22 cellular contexts compared by ENCODE assay signal in genomic region chrX:104324871-104325585, GRCh38.
A peak's percentile ranks its signal among the peaks of the same experiment; 100 is the strongest.
DNase-seq lines count a peak whose midpoint lies in the region; ATAC-seq and TF ChIP-seq lines count a peak whose summit lies in the region.
"Had no signal": no experiment of that assay in that cellular context is flagged by ENCODE, and none has a peak within 500 bp of the region (broad histone marks: within the 10 kb centered on the region; RNA-seq: fewer than 3 reads in every experiment).

No MANE protein-coding gene starts in this region.

- dilution Hi-C loops in IMR-90 (cut with HindIII; ENCODE audit: low sequenced_read_pairs, unreplicated experiment): no loop called here
- dilution Hi-C loops in mammary epithelial cell (cut with HindIII; ENCODE audit: low sequenced_read_pairs): no loop called here

- H3K9ac ChIP-seq in IMR-90 (ENCODE audit: low read depth, low read length) (no peak overlapping the region), mammary epithelial cell (ENCODE audit: insufficient read depth, low read length) (no peak overlapping the region), mesenchymal stem cell (ENCODE audit: low read length) (no peak overlapping the region)
- H3K9ac ChIP-seq: SK-N-SH had no signal

- H2BK120ac ChIP-seq in IMR-90 (ENCODE audit: low read depth, low read length) (peak overlapping the region; percentile 79), mesenchymal stem cell (ENCODE audit: low read depth, low read length) (no peak overlapping the region)

- H4K8ac ChIP-seq in IMR-90 (ENCODE audit: low read depth in 2 of 2, low read length in 2 of 2) (peak overlapping the region; percentile 27 to 67; a peak in 1 of 4 replicates), mesenchymal stem cell (ENCODE audit: low read length) (no peak overlapping the region)

- H3K27ac ChIP-seq in IMR-90 (ENCODE audit: insufficient read depth, low read length) (no peak overlapping the region; the same call in 1 of the 2 replicates), mammary epithelial cell (ENCODE audit: insufficient read depth, low read depth, low read length) (peak overlapping the region; percentile 5), mesenchymal stem cell (ENCODE audit: low read length, poor library complexity, severe bottlenecking) (no peak overlapping the region), aorta (ENCODE audit: low read depth in 1 of 2, low read length in 2 of 2) (no peak overlapping the region)
- H3K27ac ChIP-seq: colonic mucosa, RWPE1, spleen had no signal

- H4K5ac ChIP-seq in IMR-90 (ENCODE audit: low read depth, low read length): no peak overlapping the region

- no peak overlapping the region for H2BK12ac ChIP-seq in mesenchymal stem cell (ENCODE audit: low read length in 2 of 2)

- TF ChIP-seq CTCF in IMR-90 (conservative IDR thresholded peaks at IDR 0.05; ENCODE audit: low read depth, low read length): no peak
- no peak for TF ChIP-seq CTCF in mammary epithelial cell (conservative IDR thresholded peaks at IDR 0.05 in 1 of 2, IDR thresholded peaks at IDR 0.05 in 1 of 2; ENCODE audit: extremely low read depth in 1 of 2, insufficient read depth in 1 of 2, low read depth in 1 of 2, low read length in 2 of 2)

- H4K91ac ChIP-seq in IMR-90 (ENCODE audit: insufficient read depth, low read depth, low read length): peak overlapping the region; percentile 74
- H4K91ac ChIP-seq in mesenchymal stem cell (ENCODE audit: low read length): no peak overlapping the region

- H3K36me3 ChIP-seq in IMR-90 (ENCODE audit: control insufficient read depth, insufficient read depth, low read length): no peaks in the 10 kb centered on the region
- no peaks in the 10 kb centered on the region for H3K36me3 ChIP-seq in mammary epithelial cell (ENCODE audit: insufficient read depth, low read length)
- H3K36me3 ChIP-seq in mesenchymal stem cell (ENCODE audit: control insufficient read depth in 1 of 2, insufficient read depth in 2 of 2, low read depth in 1 of 2, low read length in 2 of 2): no peaks in the 10 kb centered on the region
- H3K36me3 ChIP-seq in aorta (ENCODE audit: control insufficient read depth in 1 of 2, insufficient read depth in 2 of 2, low read length in 1 of 2): no peaks in the 10 kb centered on the region
- H3K36me3 ChIP-seq: colonic mucosa, spleen had no signal

- intact Hi-C loops in IMR-90 (cut with micrococcal nuclease): no loop called here
- intact Hi-C loops in mammary epithelial cell (cut with micrococcal nuclease): no loop called here
- intact Hi-C loops in aorta (cut with DNase I): no loop called here

- H2BK20ac ChIP-seq in IMR-90 (ENCODE audit: low read depth, low read length): peak overlapping the region; percentile 32

- no peaks in the 10 kb centered on the region for H3K79me2 ChIP-seq in mammary epithelial cell (ENCODE audit: insufficient read depth, low read length)

- H3K27me3 ChIP-seq in IMR-90 (ENCODE audit: control insufficient read depth, insufficient read depth, low read length) (no peaks in the 10 kb centered on the region; the same call in 1 of the 2 replicates), mammary epithelial cell (ENCODE audit: insufficient read depth, low read length) (no peaks in the 10 kb centered on the region), mesenchymal stem cell (ENCODE audit: control insufficient read depth in 1 of 2, insufficient read depth in 1 of 2, low read length in 2 of 2) (peaks cover 0 to 10% of the 10 kb centered on the region in 2 experiments), aorta (ENCODE audit: control insufficient read depth in 1 of 2, insufficient read depth in 2 of 2, low read length in 1 of 2) (no peaks in the 10 kb centered on the region)
- H3K27me3 ChIP-seq: colonic mucosa, spleen had no signal

- H2BK15ac ChIP-seq in IMR-90 (ENCODE audit: low read depth, low read length) (peak overlapping the region; percentile 95; the same call in 2 of the 3 replicates), mesenchymal stem cell (ENCODE audit: low read depth, poor library complexity, severe bottlenecking) (no peak overlapping the region)

- H4K20me1 ChIP-seq in IMR-90 (ENCODE audit: insufficient read depth, low read length): no peaks in the 10 kb centered on the region
- H4K20me1 ChIP-seq in mammary epithelial cell (ENCODE audit: insufficient read depth, low read length): no peaks in the 10 kb centered on the region

- TF ChIP-seq POLR2A in IMR-90 (IDR thresholded peaks at IDR 0.05; ENCODE audit: low read depth, low read length): no peak

- peak overlapping the region; percentile 44 for H2AK9ac ChIP-seq in IMR-90 (replicated peaks; ENCODE audit: low read depth, low read length, poor library complexity)

- H3K4me1 ChIP-seq in IMR-90 (ENCODE audit: control insufficient read depth, insufficient read depth, low read length) (peaks cover under 1% of the 10 kb centered on the region), mammary epithelial cell (ENCODE audit: insufficient read depth, low read length) (peaks cover 22% of the 10 kb centered on the region), mesenchymal stem cell (ENCODE audit: control insufficient read depth, insufficient read depth, low read depth, low read length) (no peaks in the 10 kb centered on the region), aorta (ENCODE audit: control insufficient read depth in 1 of 2, insufficient read depth in 2 of 2, low read length in 2 of 2) (no peaks in the 10 kb centered on the region)
- H3K4me1 ChIP-seq: colonic mucosa, spleen had no signal

- peaks cover 9% of the 10 kb centered on the region; the same call in 1 of the 2 replicates for H3K9me1 ChIP-seq in IMR-90 (ENCODE audit: insufficient read depth, low read length)

- H2AFZ ChIP-seq in IMR-90 (replicated peaks; ENCODE audit: low read length, poor library complexity) (peak overlapping the region; percentile 24), mammary epithelial cell (ENCODE audit: low read depth, low read length) (peak overlapping the region; percentile 23), mesenchymal stem cell (ENCODE audit: low read depth, low read length) (no peak overlapping the region)

- H3K9me3 ChIP-seq in IMR-90 (ENCODE audit: control insufficient read depth, insufficient read depth, low read length): no peaks in the 10 kb centered on the region
- no peaks in the 10 kb centered on the region for H3K9me3 ChIP-seq in mammary epithelial cell (replicated peaks; ENCODE audit: insufficient read depth, low read length)
- no peaks in the 10 kb centered on the region for H3K9me3 ChIP-seq in mesenchymal stem cell (ENCODE audit: control insufficient read depth, low read length)
- no peaks in the 10 kb centered on the region for H3K9me3 ChIP-seq in aorta (ENCODE audit: control insufficient read depth, low read length)
- H3K9me3 ChIP-seq: colonic mucosa, SK-N-SH, spleen had no signal

- H3K79me1 ChIP-seq in IMR-90 (ENCODE audit: low read depth in 1 of 2, low read length in 2 of 2) (no peaks in the 10 kb centered on the region), mesenchymal stem cell (replicated peaks; ENCODE audit: low read length, poor library complexity, severe bottlenecking) (no peaks in the 10 kb centered on the region)

- H3K4ac ChIP-seq in IMR-90 (ENCODE audit: low read depth, low read length) (peak overlapping the region; percentile 76), mesenchymal stem cell (ENCODE audit: low read depth in 1 of 2, low read length in 2 of 2) (no peak overlapping the region)

- POLR2A ChIA-PET in IMR-90 (lab: Charles Lee; ENCODE audit: unreplicated experiment): no interaction called here

- H2AK5ac ChIP-seq in IMR-90 (ENCODE audit: low read depth, low read length) (peak overlapping the region; percentile 56; the same call in 1 of the 2 replicates), mesenchymal stem cell (ENCODE audit: low read length, severe bottlenecking) (no peak overlapping the region)

- H3K18ac ChIP-seq in IMR-90 (ENCODE audit: low read depth, low read length): no peak overlapping the region
- no peak overlapping the region for H3K18ac ChIP-seq in mesenchymal stem cell (ENCODE audit: low read depth in 1 of 2, low read length in 2 of 2)

- H3K23ac ChIP-seq in IMR-90 (ENCODE audit: low read depth, low read length) (no peak overlapping the region), mesenchymal stem cell (ENCODE audit: low read length in 2 of 2) (no peak overlapping the region)

- DNase-seq in EH (ENCODE audit: low read depth) (peak; percentile 37), IMR-90 (peak; percentile 42), mammary epithelial cell (peak; percentile 55), mesenchymal stem cell (peak; percentile 24), hepatic stellate cell (ENCODE audit: low spot score) (no peak), NCI-H1930 (lab: John Stamatoyannopoulos, UW) (no peak), aorta (no peak), NCI-H2081 (lab: John Stamatoyannopoulos, UW) (no peak)
- DNase-seq: activated CD4-positive, alpha-beta T cell treated with anti-CD3 and anti-CD28 coated beads for 4 hours; activated T-cell treated with anti-CD3 and anti-CD28 coated beads, Interleukin-2, amount 50 U/mL, for 24 hours; C1 segment of cervical spinal cord; colonic mucosa; NCI-H1092; NCI-H187; NCI-H2227 treated with DMSO at 0.1 percent for 48 hours; nucleus accumbens; SK-N-SH; spleen; stimulated activated CD4-positive, alpha-beta T cell treated with anti-CD3 and anti-CD28 coated beads, Interleukin-2, amount 100 ng/mL, for 48 hours; T-helper 17 cell had no signal

- 64% methylated on average over 3 of the region's 7 CpGs; no CpG with 5 or more reads in 1 of the 2 experiments for WGBS in IMR-90 (ENCODE audit: extremely low coverage in 2 of 2, insufficient read length in 1 of 2), 2 experiments
- WGBS in mammary epithelial cell (ENCODE audit: low coverage, missing lambda C conversion rate): 86% methylated on average over 4 of the region's 7 CpGs
- WGBS in mesenchymal stem cell: 46% methylated on average over 6 of the region's 7 CpGs
- 75 to 85% methylated on average over 7 of the region's 7 CpGs for WGBS in aorta, 2 donors

- H3K14ac ChIP-seq in IMR-90 (replicated peaks; ENCODE audit: low read depth, low read length) (peak overlapping the region; percentile 37), mesenchymal stem cell (ENCODE audit: low read length in 2 of 2) (no peak overlapping the region)

- H3K4me3 ChIP-seq in IMR-90 (ENCODE audit: insufficient read depth, low read depth, low read length) (no peak overlapping the region), mammary epithelial cell (replicated peaks in 1 of 3; ENCODE audit: insufficient read depth in 1 of 3, low read depth in 2 of 3, low read length in 3 of 3) (no peak overlapping the region), mesenchymal stem cell (ENCODE audit: insufficient read depth in 1 of 2, low read depth in 1 of 2, low read length in 2 of 2) (no peak overlapping the region), aorta (ENCODE audit: low read length in 2 of 2) (no peak overlapping the region)
- H3K4me3 ChIP-seq: colonic mucosa, spleen had no signal

- H2BK5ac ChIP-seq in IMR-90 (ENCODE audit: low read depth, low read length, poor library complexity, severe bottlenecking): peak overlapping the region; percentile 5
- H2BK5ac ChIP-seq in mesenchymal stem cell (ENCODE audit: low read depth, low read length, poor library complexity, severe bottlenecking): no peak overlapping the region

- no TSS peak for BruUV-seq in IMR-90 (replicated peaks; lab: Mats Ljungman, UMichigan)
- no TSS peak for BruUV-seq in mammary epithelial cell (replicated peaks; lab: Mats Ljungman, UMichigan)

- no peak overlapping the region for H3K56ac ChIP-seq in IMR-90 (ENCODE audit: extremely low read depth, insufficient read depth, low read length)

- H3K4me2 ChIP-seq in IMR-90 (ENCODE audit: low read depth, low read length) (no peak overlapping the region), mammary epithelial cell (ENCODE audit: insufficient read depth, low read depth, low read length) (no peak overlapping the region), mesenchymal stem cell (ENCODE audit: low read length, poor library complexity, severe bottlenecking) (no peak overlapping the region)
- H3K4me2 ChIP-seq: SK-N-SH had no signal

- TF ChIP-seq RAD21 in IMR-90 (IDR thresholded peaks at IDR 0.05; ENCODE audit: low read length): no peak

- CTCF ChIA-PET in IMR-90 (lab: Yijun Ruan, JAX): no interaction called here
- CTCF ChIA-PET in mammary epithelial cell (lab: Charles Lee; ENCODE audit: low non-redundant PET): no interaction called here

- ATAC-seq in IMR-90 (ENCODE audit: low read depth): no peak; the same call in 1 of the 2 replicates
- no peak for ATAC-seq in aorta (ENCODE audit: low FRiP score)
- ATAC-seq: stimulated activated effector memory CD8-positive, alpha-beta T cell treated with anti-CD3 and anti-CD28 coated beads, Interleukin-12 subunit alpha, Interleukin-12 subunit beta, amount 100 ng/mL, for 72 hours; T-helper 17 cell had no signal

- in situ Hi-C loops in IMR-90 (cut with MboI; ENCODE audit: low sequenced_read_pairs) (no loop called here), mammary epithelial cell (cut with MboI; ENCODE audit: low sequenced_read_pairs in 2 of 2) (loop anchor here in 1 of 2 donors (25.0 kb wide), 1 partner anchor 237 kb away; the partner anchor contains the start of gene IL1RAPL2)

Comparison
In these comparisons a context has a peak if more than half of its experiments do, and no peak if none do; other contexts are left out.
1. DNase-seq: peak in EH (single experiment), IMR-90 (single experiment), mammary epithelial cell (single experiment) and mesenchymal stem cell (single experiment); none in hepatic stellate cell (single experiment), NCI-H1930 (0 of 2), aorta (0 of 2) and NCI-H2081 (0 of 2).